In genomic region chr3:99758502-99759177, GRCh38 we compare ENCODE assay signal across 13 cellular contexts. TPM values are rescaled to one million over a fixed set of nuclear protein-coding genes. Genes with fewer than 3 reads are reported as not detected.
DNase-seq lines count a peak whose midpoint lies in the region; ATAC-seq and TF ChIP-seq lines count a peak whose summit lies in the region.
"Had no signal": no experiment of that assay in that cellular context is flagged by ENCODE, and none has a peak within 500 bp of the region (broad histone marks: within the 10 kb centered on the region; RNA-seq: fewer than 3 reads in every experiment).

No MANE protein-coding gene starts in this region.

- no peak for DNase-seq in ascending aorta (ENCODE audit: low spot score in 2 of 2)
- peak; percentile 14 for DNase-seq in epithelial cell of esophagus (ENCODE audit: low read depth)
- no peak for DNase-seq in left lung
- no peak for DNase-seq in stimulated activated effector memory CD8-positive, alpha-beta T cell treated with anti-CD3 and anti-CD28 coated beads, Interleukin-12 subunit alpha, Interleukin-12 subunit beta, amount 100 ng/mL, for 72 hours (ENCODE audit: low spot score in 2 of 2)
- DNase-seq in breast epithelium (ENCODE audit: low spot score in 2 of 2), result no peak
- no peak for DNase-seq in stimulated activated CD4-positive, alpha-beta T cell treated with anti-CD3 and anti-CD28 coated beads, Interleukin-1b, Interleukin-23, amount 100 ng/mL, for 48 hours
- DNase-seq: C1 segment of cervical spinal cord; Calu3; CD4-positive, alpha-beta T cell; DMS 273 treated with DMSO at 0.1 percent for 48 hours had no signal

- peak overlapping the region; percentile 56 to 79 for H3K27ac ChIP-seq in ascending aorta
- peak overlapping the region in 1 of 2 donors; percentile 29 for H3K27ac ChIP-seq in left lung
- H3K27ac ChIP-seq in breast epithelium, result no peak overlapping the region

- no peaks in the 10 kb centered on the region for H3K27me3 ChIP-seq in ascending aorta
- no peaks in the 10 kb centered on the region for H3K27me3 ChIP-seq in left lung
- no peaks in the 10 kb centered on the region for H3K27me3 ChIP-seq in breast epithelium

- H3K27ac Mint-ChIP-seq in stimulated activated effector memory CD8-positive, alpha-beta T cell treated with anti-CD3 and anti-CD28 coated beads, Interleukin-12 subunit alpha, Interleukin-12 subunit beta, amount 100 ng/mL, for 72 hours, result no peak overlapping the region
- H3K27ac Mint-ChIP-seq: B cell; CD4-positive, alpha-beta T cell had no signal

- TF ChIP-seq CTCF in ascending aorta (IDR thresholded peaks at IDR 0.05) (no peak), epithelial cell of esophagus (IDR thresholded peaks at IDR 0.05; ENCODE audit: insufficient read depth, low read depth, low read length, missing control alignments) (no peak), left lung (IDR thresholded peaks at IDR 0.05) (no peak), breast epithelium (IDR thresholded peaks at IDR 0.05) (no peak)

- no peak overlapping the region for H3K4me3 Mint-ChIP-seq in stimulated activated effector memory CD8-positive, alpha-beta T cell treated with anti-CD3 and anti-CD28 coated beads, Interleukin-12 subunit alpha, Interleukin-12 subunit beta, amount 100 ng/mL, for 72 hours
- H3K4me3 Mint-ChIP-seq: B cell; CD4-positive, alpha-beta T cell had no signal

- H3K9me3 ChIP-seq in ascending aorta (no peaks in the 10 kb centered on the region), left lung (no peaks in the 10 kb centered on the region), breast epithelium (no peaks in the 10 kb centered on the region)
- H3K9me3 ChIP-seq: HAP-1 had no signal

- ATAC-seq in left lung (peak; percentile 50), HG03442 (IDR thresholded peaks at IDR 0.05; ENCODE audit: unreplicated experiment) (no peak)
- peak; percentile 20 for ATAC-seq in stimulated activated effector memory CD8-positive, alpha-beta T cell treated with anti-CD3 and anti-CD28 coated beads, Interleukin-12 subunit alpha, Interleukin-12 subunit beta, amount 100 ng/mL, for 72 hours

- intact Hi-C loops in ascending aorta (cut with DNase I), result loop anchor here (5.0 to 10.0 kb wide), 4 partner anchors 506 to 1164 kb away; partner anchors contain the start of genes CPOX and DCBLD2
- intact Hi-C loops in left lung (cut with DNase I), result no loop called here
- intact Hi-C loops in breast epithelium (cut with DNase I; ENCODE audit: low total_unique reads), result no loop called here

- H3K36me3 ChIP-seq in ascending aorta (peaks cover 0 to 4% of the 10 kb centered on the region in 2 donors), left lung (no peaks in the 10 kb centered on the region), breast epithelium (no peaks in the 10 kb centered on the region)
- H3K36me3 ChIP-seq: HAP-1 had no signal

- H3K9me3 Mint-ChIP-seq in stimulated activated effector memory CD8-positive, alpha-beta T cell treated with anti-CD3 and anti-CD28 coated beads, Interleukin-12 subunit alpha, Interleukin-12 subunit beta, amount 100 ng/mL, for 72 hours, result no peaks in the 10 kb centered on the region
- H3K9me3 Mint-ChIP-seq: CD4-positive, alpha-beta T cell had no signal

- H3K4me3 ChIP-seq in ascending aorta (no peak overlapping the region), epithelial cell of esophagus (ENCODE audit: low read length) (no peak overlapping the region), left lung (no peak overlapping the region), breast epithelium (no peak overlapping the region)
- H3K4me3 ChIP-seq: HAP-1 had no signal

- no peaks in the 10 kb centered on the region for H3K4me1 Mint-ChIP-seq in stimulated activated effector memory CD8-positive, alpha-beta T cell treated with anti-CD3 and anti-CD28 coated beads, Interleukin-12 subunit alpha, Interleukin-12 subunit beta, amount 100 ng/mL, for 72 hours
- H3K4me1 Mint-ChIP-seq: B cell had no signal

- TF ChIP-seq POLR2A in breast epithelium (IDR thresholded peaks at IDR 0.05), result no peak

- H3K4me1 ChIP-seq in ascending aorta, result peaks cover 4 to 42% of the 10 kb centered on the region in 2 donors
- no peaks in the 10 kb centered on the region for H3K4me1 ChIP-seq in left lung
- H3K4me1 ChIP-seq in breast epithelium, result no peaks in the 10 kb centered on the region
- H3K4me1 ChIP-seq: HAP-1 had no signal

- H3K36me3 Mint-ChIP-seq in stimulated activated effector memory CD8-positive, alpha-beta T cell treated with anti-CD3 and anti-CD28 coated beads, Interleukin-12 subunit alpha, Interleukin-12 subunit beta, amount 100 ng/mL, for 72 hours, result no peaks in the 10 kb centered on the region

RNA-seq across cellular contexts. Expression of gene CMSS1, which starts 59.0 kb away (rescaled TPM):
- total RNA-seq in ascending aorta, result 9.2 TPM
- 10 to 100 TPM; 13.4 to 32.7 TPM for total RNA-seq in left lung
- total RNA-seq in breast epithelium, result 10 to 100 TPM; 15.5 to 35.4 (median 16.1) TPM

Comparison
In these comparisons a context has a peak if more than half of its experiments do, and no peak if none do; other contexts are left out.
1. H3K27ac ChIP-seq: peak in ascending aorta (2 of 2); none in breast epithelium (0 of 2).